17 cellular contexts compared by ENCODE assay signal in the genomic region with DNA sequence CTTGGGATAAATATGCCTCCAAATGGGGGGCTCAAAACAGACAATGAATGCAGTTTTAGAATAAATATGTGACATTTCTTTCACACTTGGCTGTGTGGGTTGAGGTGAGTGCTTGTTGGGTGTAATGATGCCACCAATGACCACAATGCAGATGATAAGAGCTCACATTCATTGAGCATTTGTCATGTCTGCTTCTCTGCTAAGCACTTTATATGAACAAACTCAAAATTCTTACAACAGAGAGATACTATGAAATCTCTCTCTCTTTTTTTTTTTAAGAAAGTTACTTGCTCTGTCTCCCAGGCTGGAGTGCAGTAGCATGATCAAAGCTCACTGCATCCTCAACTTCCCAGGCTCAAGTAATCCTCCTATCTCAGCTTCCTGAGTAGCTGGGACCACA.
DNase-seq lines count a peak whose midpoint lies in the region; ATAC-seq and TF ChIP-seq lines count a peak whose summit lies in the region.
"Had no signal": no experiment of that assay in that cellular context is flagged by ENCODE, and none has a peak within 500 bp of the region (broad histone marks: within the 10 kb centered on the region; RNA-seq: fewer than 3 reads in every experiment).

No MANE protein-coding gene starts in this region.

- peaks cover 28% of the 10 kb centered on the region for H3K79me1 ChIP-seq in trophoblast cell (ENCODE audit: low read length)

- no peaks in the 10 kb centered on the region for H3K9me3 Mint-ChIP-seq in activated CD4-positive, alpha-beta memory T cell treated with anti-CD3 and anti-CD28 coated beads for 36 hours

- no peak overlapping the region for H2AFZ ChIP-seq in trophoblast cell (ENCODE audit: insufficient read depth, low read length, poor library complexity)

- no peak overlapping the region for H2BK12ac ChIP-seq in trophoblast cell (ENCODE audit: low read length)

- no peak overlapping the region for H4K8ac ChIP-seq in trophoblast cell (ENCODE audit: low read depth, low read length)

- POLR2A ChIA-PET in activated CD4-positive, alpha-beta memory T cell treated with anti-CD3 and anti-CD28 coated beads for 36 hours (lab: Charles Lee) = no interaction called here

- H3K9me3 ChIP-seq in trophoblast cell (ENCODE audit: insufficient read depth, low read depth, low read length) = peaks cover 2% of the 10 kb centered on the region
- H3K9me3 ChIP-seq: A549 had no signal

- no peak overlapping the region for H3K9ac ChIP-seq in trophoblast cell (ENCODE audit: low read length)

- H3K27ac Mint-ChIP-seq in activated CD4-positive, alpha-beta memory T cell treated with anti-CD3 and anti-CD28 coated beads for 36 hours = no peak overlapping the region

- peaks cover 15% of the 10 kb centered on the region for H3K27me3 Mint-ChIP-seq in activated CD4-positive, alpha-beta memory T cell treated with anti-CD3 and anti-CD28 coated beads for 36 hours

- no peaks in the 10 kb centered on the region for H3K36me3 ChIP-seq in trophoblast cell (ENCODE audit: control insufficient read depth in 1 of 2, insufficient read depth in 2 of 2, low read length in 2 of 2)

- intact Hi-C loops in activated CD4-positive, alpha-beta memory T cell treated with anti-CD3 and anti-CD28 coated beads for 36 hours (cut with micrococcal nuclease) = no loop called here

- no peak for TF ChIP-seq CTCF in fibroblast of villous mesenchyme (IDR thresholded peaks at IDR 0.05; ENCODE audit: insufficient read depth, low read depth, low read length)

- H3K4ac ChIP-seq in trophoblast cell (ENCODE audit: low read depth, low read length) = no peak overlapping the region

- H3K4me3 ChIP-seq in fibroblast of villous mesenchyme (ENCODE audit: low read depth, low read length) (no peak overlapping the region), trophoblast cell (ENCODE audit: low read depth, low read length) (no peak overlapping the region)
- H3K4me3 ChIP-seq: A549, GM12878 had no signal

- H3K27me3 ChIP-seq in trophoblast cell (ENCODE audit: insufficient read depth, low read length) = no peaks in the 10 kb centered on the region

- no peaks in the 10 kb centered on the region for H3K36me3 Mint-ChIP-seq in activated CD4-positive, alpha-beta memory T cell treated with anti-CD3 and anti-CD28 coated beads for 36 hours

- peak overlapping the region; percentile 29 for H4K91ac ChIP-seq in trophoblast cell (ENCODE audit: low read depth, low read length)

- DNase-seq in ELR (ENCODE audit: low read depth) = peak; percentile 6
- DNase-seq in astrocyte of the hippocampus (ENCODE audit: low read depth, low spot score) = peak; percentile 51
- peak; percentile 54 for DNase-seq in fibroblast of villous mesenchyme (ENCODE audit: low read depth)
- DNase-seq in trophoblast cell = peak; percentile 43 to 83
- no peak for DNase-seq in putamen (ENCODE audit: low spot score)
- DNase-seq in activated CD4-positive, alpha-beta memory T cell treated with anti-CD3 and anti-CD28 coated beads for 36 hours = no peak
- DNase-seq: DND-41, GDM1, HCEC 1CT, NCI-H187 treated with DMSO at 0.1 percent for 48 hours, NCI-H446 treated with DMSO at 0.1 percent for 48 hours, SIG-M5 had no signal

- no peaks in the 10 kb centered on the region for H3K79me2 ChIP-seq in trophoblast cell (ENCODE audit: control insufficient read depth, insufficient read depth, low read length, poor library complexity)

- CTCF ChIA-PET in activated CD4-positive, alpha-beta memory T cell treated with anti-CD3 and anti-CD28 coated beads for 36 hours (lab: Charles Lee) = interaction anchor here (0.6 kb wide), 1 partner anchor 19 kb away, joined by 3 read pairs; no protein-coding TSS in a partner anchor

- no peak overlapping the region for H3K4me2 ChIP-seq in trophoblast cell (ENCODE audit: low read length)
- H3K4me2 ChIP-seq: A549 had no signal

- peak overlapping the region; percentile 51 for H2AK5ac ChIP-seq in trophoblast cell (ENCODE audit: low read length)

- H4K12ac ChIP-seq in trophoblast cell (ENCODE audit: low read depth, low read length) = no peak overlapping the region

- H3K4me3 Mint-ChIP-seq in activated CD4-positive, alpha-beta memory T cell treated with anti-CD3 and anti-CD28 coated beads for 36 hours = no peak overlapping the region

- H3K4me1 Mint-ChIP-seq in activated CD4-positive, alpha-beta memory T cell treated with anti-CD3 and anti-CD28 coated beads for 36 hours (ENCODE audit: low read depth) = no peaks in the 10 kb centered on the region

- H3K14ac ChIP-seq in trophoblast cell (ENCODE audit: low read length) = peak overlapping the region; percentile 21

- peak overlapping the region; percentile 10 for H2BK120ac ChIP-seq in trophoblast cell (ENCODE audit: insufficient read depth, low read length, poor library complexity)

- no peak overlapping the region for H3K23ac ChIP-seq in trophoblast cell (ENCODE audit: low read length)

- no peak overlapping the region for H3K18ac ChIP-seq in trophoblast cell (ENCODE audit: low read length)

- H3K27ac ChIP-seq in trophoblast cell (ENCODE audit: low read depth, low read length) = peak overlapping the region; percentile 65
- H3K27ac ChIP-seq: A549, C4-2B had no signal

- ATAC-seq in GM19397 (IDR thresholded peaks at IDR 0.05; ENCODE audit: unreplicated experiment) (no peak), GM21528 (IDR thresholded peaks at IDR 0.05; ENCODE audit: low FRiP score, unreplicated experiment) (no peak)
- ATAC-seq: A549, GM12878 had no signal

- H2BK5ac ChIP-seq in trophoblast cell (ENCODE audit: low read depth, low read length, poor library complexity) = no peak overlapping the region

- H3K4me1 ChIP-seq in trophoblast cell (ENCODE audit: control insufficient read depth in 1 of 2, insufficient read depth in 2 of 2, low read length in 2 of 2) = peaks cover 7 to 24% of the 10 kb centered on the region in 2 experiments
- H3K4me1 ChIP-seq: A549 had no signal

Comparison
In these comparisons a context has a peak if more than half of its experiments do, and no peak if none do; other contexts are left out.
1. DNase-seq: peak in ELR (single experiment), astrocyte of the hippocampus (single experiment), fibroblast of villous mesenchyme (single experiment) and trophoblast cell (2 of 2); none in putamen (single experiment) and activated CD4-positive, alpha-beta memory T cell treated with anti-CD3 and anti-CD28 coated beads for 36 hours (single experiment).